In genomic region chr1:935751-936231, GRCh38 we compare ENCODE assay signal across 12 cellular contexts. TPM values are rescaled to one million over a fixed set of nuclear protein-coding genes. Genes with fewer than 3 reads are reported as not detected.
A peak's percentile ranks its signal among the peaks of the same experiment; 100 is the strongest.
DNase-seq lines count a peak whose midpoint lies in the region; ATAC-seq, FAIRE-seq and TF ChIP-seq lines count a peak whose summit lies in the region.
"Had no signal": no experiment of that assay in that cellular context is flagged by ENCODE, and none has a peak within 500 bp of the region (broad histone marks: within the 10 kb centered on the region; RNA-seq: fewer than 3 reads in every experiment).

No MANE protein-coding gene starts in this region.

- no peaks in the 10 kb centered on the region for H3K36me3 ChIP-seq in GM23338 (ENCODE audit: insufficient read depth)
- H3K36me3 ChIP-seq in uterus = no peaks in the 10 kb centered on the region

- no peak overlapping the region for H3K27ac Mint-ChIP-seq in GM23338
- H3K27ac Mint-ChIP-seq: activated naive CD8-positive, alpha-beta T cell treated with anti-CD3 and anti-CD28 coated beads, Interleukin-2, amount 50 U/mL, for 24 hours; IgD-negative memory B cell had no signal

- peaks cover 85% of the 10 kb centered on the region for H3K27me3 ChIP-seq in GM23338 (ENCODE audit: insufficient read depth)
- H3K27me3 ChIP-seq in uterus = no peaks in the 10 kb centered on the region

- no peak for TF ChIP-seq POLR2A in uterus (IDR thresholded peaks at IDR 0.05)

- peak; percentile 34 for ATAC-seq in GM23338
- ATAC-seq: activated naive CD8-positive, alpha-beta T cell treated with anti-CD3 and anti-CD28 coated beads, Interleukin-2, amount 50 U/mL, for 24 hours; Panc1; sciatic nerve had no signal

- no peaks in the 10 kb centered on the region for H3F3A ChIP-seq in GM23338 (replicated peaks; ENCODE audit: low read depth)

- no peak overlapping the region for H3K4me3 Mint-ChIP-seq in GM23338
- H3K4me3 Mint-ChIP-seq: activated naive CD8-positive, alpha-beta T cell treated with anti-CD3 and anti-CD28 coated beads, Interleukin-2, amount 50 U/mL, for 24 hours; IgD-negative memory B cell had no signal

- H4K20me1 ChIP-seq in GM23338 (replicated peaks; ENCODE audit: insufficient read depth) = no peaks in the 10 kb centered on the region

- no peak for FAIRE-seq in HTR-8/SVneo (lab: Jason Lieb, UNC)

- DNase-seq in GM23338 (ENCODE audit: low spot score) = peak; percentile 44
- DNase-seq in NCI-H2171 treated with DMSO at 0.1 percent for 48 hours (lab: John Stamatoyannopoulos, UW) = peak; percentile 83
- DNase-seq in uterus = no peak
- no peak for DNase-seq in HTR-8/SVneo (ENCODE audit: insufficient read length, low spot score)
- no peak for DNase-seq in activated effector memory CD4-positive, alpha-beta T cell treated with anti-CD3 and anti-CD28 coated beads, Interleukin-2, amount 50 U/mL, for 16 hours
- DNase-seq: activated naive CD8-positive, alpha-beta T cell treated with anti-CD3 and anti-CD28 coated beads, Interleukin-2, amount 50 U/mL, for 24 hours; DND-41 had no signal

- H3K79me2 ChIP-seq in GM23338 (replicated peaks; ENCODE audit: insufficient read depth) = no peaks in the 10 kb centered on the region

- peaks cover 78% of the 10 kb centered on the region for H3K27me3 Mint-ChIP-seq in GM23338 (ENCODE audit: insufficient read depth, low read depth, poor library complexity)

- intact Hi-C loops in uterus (cut with DNase I; ENCODE audit: low total_unique reads) = no loop called here

- H3K27ac ChIP-seq in GM23338 (ENCODE audit: low read depth) = no peak overlapping the region
- no peak overlapping the region for H3K27ac ChIP-seq in uterus
- H3K27ac ChIP-seq: epithelial cell of prostate had no signal

- H3K4me1 Mint-ChIP-seq in GM23338 = peaks cover 13% of the 10 kb centered on the region

- H2AFZ ChIP-seq in GM23338 = no peak overlapping the region

- no peaks in the 10 kb centered on the region for H3K36me3 Mint-ChIP-seq in GM23338 (ENCODE audit: low read depth)
- H3K36me3 Mint-ChIP-seq: IgD-negative memory B cell had no signal

- TF ChIP-seq CTCF in GM23338 (conservative IDR thresholded peaks at IDR 0.05; ENCODE audit: low read depth in 2 of 2) (no peak), uterus (IDR thresholded peaks at IDR 0.05) (no peak)

- H3K9me3 ChIP-seq in iPS-18c (ENCODE audit: control insufficient read depth, insufficient read depth, low read length) (no peaks in the 10 kb centered on the region), uterus (no peaks in the 10 kb centered on the region)

- 0 out of 2 replicates have a peak overlapping the region, but pooled peaks have one; percentile 13 for H3K4me3 ChIP-seq in GM23338
- H3K4me3 ChIP-seq in iPS-18c (ENCODE audit: insufficient read depth, low read depth, low read length) = peak overlapping the region; percentile 34; the same call in 1 of the 2 replicates
- no peak overlapping the region for H3K4me3 ChIP-seq in uterus

- H3K9me2 ChIP-seq in GM23338 (ENCODE audit: insufficient read depth) = no peaks in the 10 kb centered on the region

- H3K4me1 ChIP-seq in GM23338 (ENCODE audit: insufficient read depth) (no peaks in the 10 kb centered on the region; the same call in 1 of the 2 replicates), uterus (peaks cover 0 to 10% of the 10 kb centered on the region in 2 donors)

- no peaks in the 10 kb centered on the region; the same call in 2 of the 3 replicates for H3K9me3 Mint-ChIP-seq in GM23338
- H3K9me3 Mint-ChIP-seq: activated naive CD8-positive, alpha-beta T cell treated with anti-CD3 and anti-CD28 coated beads, Interleukin-2, amount 50 U/mL, for 24 hours; IgD-negative memory B cell had no signal

- H3K4me2 ChIP-seq in GM23338 = peak overlapping the region; percentile 38; the same call in 1 of the 2 replicates

TF ChIP-seq in GM23338, 12 proteins besides CTCF, POLR2A, EP300 and RAD21 (continues in another document):
- no peak for TF ChIP-seq CREB1 (CRISPR knock-in tag; IDR thresholded peaks at IDR 0.05; ENCODE audit: low read depth)
- no peak for TF ChIP-seq NANOG (IDR thresholded peaks at IDR 0.05; ENCODE audit: borderline replicate concordance)
- TF ChIP-seq JUNB (IDR thresholded peaks at IDR 0.05; ENCODE audit: unreplicated experiment) = no peak
- no peak for TF ChIP-seq STAT1 (IDR thresholded peaks at IDR 0.05; ENCODE audit: unreplicated experiment)
- TF ChIP-seq ETS1 (IDR thresholded peaks at IDR 0.05) = no peak
- no peak for TF ChIP-seq EZH2phosphoT487 (IDR thresholded peaks at IDR 0.05; ENCODE audit: unreplicated experiment)
- TF ChIP-seq ZNF114 (CRISPR knock-in tag; IDR thresholded peaks at IDR 0.05) = no peak
- no peak for TF ChIP-seq ZNF331 (CRISPR knock-in tag; IDR thresholded peaks at IDR 0.05; ENCODE audit: low read depth)
- TF ChIP-seq POLR2AphosphoS5 (IDR thresholded peaks at IDR 0.05; ENCODE audit: low read depth) = no peak
- TF ChIP-seq EZH2 (IDR thresholded peaks at IDR 0.05; ENCODE audit: low read depth, unreplicated experiment) = no peak
- TF ChIP-seq REST (IDR thresholded peaks at IDR 0.05; ENCODE audit: unreplicated experiment) = no peak

RNA-seq across cellular contexts. Expression of gene SAMD11, which starts 12.1 kb away (rescaled TPM):
- total RNA-seq in GM23338 (2014; rRNA removed; shearing (Covaris generic)) = 0.14 and 0.19 TPM in 2 replicates
- 0.40 and 0.47 TPM in 2 replicates for polyA plus RNA-seq in GM23338 (2016; fragmentation: Nextera tagmentation; extraction: Ambion mirVana)
- total RNA-seq in uterus = 10 to 100 TPM in 2 of 4 donors, 1 to 10 TPM in 2; 1.0 to 40.7 (median 13.8) TPM
- polyA plus RNA-seq: IgD-negative memory B cell had no signal

RNA-seq across cellular contexts. Expression of gene NOC2L, which starts 23.3 kb away (rescaled TPM):
- 123 and 125 TPM in 2 replicates for total RNA-seq in GM23338 (2014; rRNA removed; shearing (Covaris generic))
- polyA plus RNA-seq in GM23338 (2016; fragmentation: Nextera tagmentation; extraction: Ambion mirVana) = 79.3 and 89.0 TPM in 2 replicates
- 10 to 100 TPM; 21.8 to 58.8 (median 37.5) TPM for total RNA-seq in uterus

RNA-seq across cellular contexts. Expression of gene KLHL17, which starts 24.6 kb away (rescaled TPM):
- total RNA-seq in GM23338 (2014; rRNA removed; shearing (Covaris generic)) = 27.8 and 37.1 TPM in 2 replicates
- 16.5 and 17.8 TPM in 2 replicates for polyA plus RNA-seq in GM23338 (2016; fragmentation: Nextera tagmentation; extraction: Ambion mirVana)
- total RNA-seq in uterus = 10 to 100 TPM in 2 of 4 donors, 1 to 10 TPM in 2; 1.8 to 15.3 (median 9.6) TPM

RNA-seq across cellular contexts. Expression of gene PLEKHN1, which starts 30.5 kb away (rescaled TPM):
- total RNA-seq in GM23338 (2014; rRNA removed; shearing (Covaris generic)) = 2.2 and 3.3 TPM in 2 replicates
- 0.94 and 1.4 TPM in 2 replicates for polyA plus RNA-seq in GM23338 (2016; fragmentation: Nextera tagmentation; extraction: Ambion mirVana)
- total RNA-seq in uterus = 1 to 10 TPM in 1 of 4 donors, not detected in 3; 1.1 TPM

RNA-seq across cellular contexts. Expression of gene PERM1, which starts 46.1 kb away (rescaled TPM):
- not detected in 2 replicates for total RNA-seq in GM23338 (2014; rRNA removed; shearing (Covaris generic))
- polyA plus RNA-seq in GM23338 (2016; fragmentation: Nextera tagmentation; extraction: Ambion mirVana) = 0.66 and 1.1 TPM in 2 replicates
- total RNA-seq in uterus = 1 to 10 TPM in 1 of 4 donors, not detected in 3; 2.3 TPM
- total RNA-seq: sciatic nerve had no signal
- polyA plus RNA-seq: IgD-negative memory B cell had no signal

Comparison
In these comparisons a context has a peak if more than half of its experiments do, and no peak if none do; other contexts are left out.
1. DNase-seq: peak in GM23338 (single experiment) and NCI-H2171 treated with DMSO at 0.1 percent for 48 hours (single experiment); none in uterus (0 of 2), HTR-8/SVneo (single experiment) and activated effector memory CD4-positive, alpha-beta T cell treated with anti-CD3 and anti-CD28 coated beads, Interleukin-2, amount 50 U/mL, for 16 hours (single experiment).
2. H3K4me3 ChIP-seq: peak in GM23338 (single experiment) and iPS-18c (single experiment); none in uterus (0 of 2).